In the genomic region with DNA sequence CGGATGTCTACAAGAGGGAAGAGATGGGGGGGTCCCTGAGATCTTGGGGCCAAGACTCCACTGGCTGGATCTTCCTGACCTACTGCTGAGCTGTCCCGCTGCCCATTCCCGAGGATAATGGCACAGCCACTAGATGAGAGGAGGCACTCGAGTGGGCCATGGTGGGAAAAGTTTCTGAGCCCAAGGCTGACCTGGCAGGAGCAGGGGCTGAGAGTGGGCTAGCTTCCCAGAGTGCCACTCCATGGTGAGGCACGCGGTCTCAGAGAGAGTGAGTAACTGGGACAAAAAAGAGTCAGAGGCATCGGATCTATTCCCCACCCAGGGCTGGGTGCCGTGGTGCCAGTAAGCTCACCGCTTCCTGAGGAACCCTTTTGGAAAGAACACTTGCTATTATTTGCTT, we compare ENCODE assay signal across 1 cellular context.
TF ChIP-seq lines count a peak whose summit lies in the region.

No MANE protein-coding gene starts in this region.

TF ChIP-seq in IMR-90, 13 proteins besides CTCF, POLR2A, EP300 and RAD21 (continued from another document):
- TF ChIP-seq, protein P1, sequence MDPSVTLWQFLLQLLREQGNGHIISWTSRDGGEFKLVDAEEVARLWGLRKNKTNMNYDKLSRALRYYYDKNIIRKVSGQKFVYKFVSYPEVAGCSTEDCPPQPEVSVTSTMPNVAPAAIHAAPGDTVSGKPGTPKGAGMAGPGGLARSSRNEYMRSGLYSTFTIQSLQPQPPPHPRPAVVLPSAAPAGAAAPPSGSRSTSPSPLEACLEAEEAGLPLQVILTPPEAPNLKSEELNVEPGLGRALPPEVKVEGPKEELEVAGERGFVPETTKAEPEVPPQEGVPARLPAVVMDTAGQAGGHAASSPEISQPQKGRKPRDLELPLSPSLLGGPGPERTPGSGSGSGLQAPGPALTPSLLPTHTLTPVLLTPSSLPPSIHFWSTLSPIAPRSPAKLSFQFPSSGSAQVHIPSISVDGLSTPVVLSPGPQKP (IDR thresholded peaks at IDR 0.05; ENCODE audit: borderline replicate concordance, low read depth, low read length), result no peak
- TF ChIP-seq MAFK (IDR thresholded peaks at IDR 0.05; ENCODE audit: low read depth, low read length), result no peak
- TF ChIP-seq CEBPB (IDR thresholded peaks at IDR 0.05; ENCODE audit: low read depth, low read length), result no peak
- TF ChIP-seq SMC3 (IDR thresholded peaks at IDR 0.05; ENCODE audit: low read depth, low read length), result no peak
- no peak for TF ChIP-seq CHD1 (IDR thresholded peaks at IDR 0.05; ENCODE audit: low read depth, low read length)
- TF ChIP-seq, protein P2, sequence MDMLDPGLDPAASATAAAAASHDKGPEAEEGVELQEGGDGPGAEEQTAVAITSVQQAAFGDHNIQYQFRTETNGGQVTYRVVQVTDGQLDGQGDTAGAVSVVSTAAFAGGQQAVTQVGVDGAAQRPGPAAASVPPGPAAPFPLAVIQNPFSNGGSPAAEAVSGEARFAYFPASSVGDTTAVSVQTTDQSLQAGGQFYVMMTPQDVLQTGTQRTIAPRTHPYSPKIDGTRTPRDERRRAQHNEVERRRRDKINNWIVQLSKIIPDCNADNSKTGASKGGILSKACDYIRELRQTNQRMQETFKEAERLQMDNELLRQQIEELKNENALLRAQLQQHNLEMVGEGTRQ (IDR thresholded peaks at IDR 0.05; ENCODE audit: low read depth, low read length), result no peak
TF ChIP-seq in IMR-90: peak in this region for 0.
